Comparison of ENCODE assay signal across 1 cellular context in genomic region chr6:44660561-44661220, GRCh38.
TF ChIP-seq lines count a peak whose summit lies in the region.

No MANE protein-coding gene starts in this region.

TF ChIP-seq in GM23338, 12 proteins besides CTCF, POLR2A, EP300 and RAD21:
- no peak for TF ChIP-seq STAT1 (IDR thresholded peaks at IDR 0.05; ENCODE audit: unreplicated experiment)
- TF ChIP-seq ZNF331 (CRISPR knock-in tag; IDR thresholded peaks at IDR 0.05; ENCODE audit: low read depth), result no peak
- TF ChIP-seq ZNF114 (CRISPR knock-in tag; IDR thresholded peaks at IDR 0.05), result no peak
- TF ChIP-seq NANOG (IDR thresholded peaks at IDR 0.05; ENCODE audit: borderline replicate concordance), result no peak
- no peak for TF ChIP-seq POLR2AphosphoS5 (IDR thresholded peaks at IDR 0.05; ENCODE audit: low read depth)
- TF ChIP-seq CREB1 (CRISPR knock-in tag; IDR thresholded peaks at IDR 0.05; ENCODE audit: low read depth), result no peak
